In the genomic region with DNA sequence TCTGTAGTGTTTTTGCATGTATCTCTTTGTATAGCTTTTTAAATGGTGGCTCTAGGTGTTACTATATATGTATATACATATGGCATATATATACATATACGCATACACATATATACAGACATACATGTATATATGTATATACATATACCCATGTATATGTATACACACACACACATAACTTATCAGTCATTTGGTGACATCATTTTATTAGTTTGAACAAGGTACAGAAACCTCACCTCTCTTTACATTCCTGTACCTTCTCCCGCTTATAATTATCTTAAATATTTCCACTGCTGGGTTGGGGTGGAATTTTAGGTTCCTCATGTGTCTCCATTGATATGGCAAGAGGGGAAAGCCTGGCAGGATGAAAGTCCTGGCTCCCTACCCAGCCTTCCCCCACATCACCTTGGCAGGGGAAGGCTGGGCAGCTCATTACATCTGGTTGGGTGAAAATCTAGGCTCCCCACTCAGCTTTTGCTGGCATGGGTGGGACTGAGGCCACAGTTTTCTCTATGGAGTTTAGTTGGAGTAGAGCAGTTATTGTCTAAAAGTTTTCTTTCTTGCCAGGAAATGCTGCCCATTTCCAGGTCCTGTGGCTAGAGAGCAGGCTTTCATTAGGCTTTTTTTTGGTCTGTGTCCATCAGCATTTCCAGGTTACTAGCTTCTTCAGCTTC, we compare ENCODE assay signal across 22 cellular contexts. TPM values are rescaled to one million over a fixed set of nuclear protein-coding genes. Genes with fewer than 3 reads are reported as not detected.
A peak's percentile ranks its signal among the peaks of the same experiment; 100 is the strongest.
DNase-seq lines count a peak whose midpoint lies in the region; ATAC-seq and FAIRE-seq lines count a peak whose summit lies in the region.
"Had no signal": no experiment of that assay in that cellular context is flagged by ENCODE, and none has a peak within 500 bp of the region (broad histone marks: within the 10 kb centered on the region; RNA-seq: fewer than 3 reads in every experiment).

No MANE protein-coding gene starts in this region.

- WGBS in small intestine, 3 donors = 60 to 88% (median 78%) methylated on average over 2 of the region's 2 CpGs

- no peak overlapping the region for H3K27ac ChIP-seq in small intestine (ENCODE audit: low read depth in 1 of 2, low read length in 1 of 2)
- H3K27ac ChIP-seq: C4-2B had no signal

- no peaks in the 10 kb centered on the region for H3K9me3 ChIP-seq in small intestine (ENCODE audit: control insufficient read depth, low read depth)

- peak in 1 of 2 donors; percentile 4 for ATAC-seq in activated T-cell treated with anti-CD3 and anti-CD28 coated beads, Interleukin-2, amount 50 U/mL, for 72 hours (replicated peaks in 1 of 2)
- no peak for ATAC-seq in activated T-cell treated with anti-CD3 and anti-CD28 coated beads, Interleukin-2, amount 50 U/mL, for 4 hours
- ATAC-seq in GM18868 (IDR thresholded peaks at IDR 0.05; ENCODE audit: unreplicated experiment) = no peak
- ATAC-seq: GM23338, Right ventricle myocardium inferior had no signal

- H3K4me3 ChIP-seq in small intestine (ENCODE audit: low read depth in 1 of 2, low read length in 2 of 2) = no peak overlapping the region
- H3K4me3 ChIP-seq: GM23338 had no signal

- H3K27me3 ChIP-seq in small intestine (ENCODE audit: control insufficient read depth in 2 of 2, insufficient read depth in 2 of 2, low read length in 2 of 2) = no peaks in the 10 kb centered on the region

- H3K36me3 Mint-ChIP-seq in activated T-cell treated with anti-CD3 and anti-CD28 coated beads, Interleukin-2, amount 50 U/mL, for 72 hours (ENCODE audit: insufficient read depth in 2 of 2) = peaks cover 11 to 24% of the 10 kb centered on the region in 2 donors
- peaks cover 24% of the 10 kb centered on the region for H3K36me3 Mint-ChIP-seq in activated T-cell treated with anti-CD3 and anti-CD28 coated beads, Interleukin-2, amount 50 U/mL, for 4 hours (ENCODE audit: insufficient read depth)
- H3K36me3 Mint-ChIP-seq in IgD-negative memory B cell = peaks cover 13% of the 10 kb centered on the region

- peaks cover 57% of the 10 kb centered on the region for H3K4me1 Mint-ChIP-seq in activated T-cell treated with anti-CD3 and anti-CD28 coated beads, Interleukin-2, amount 50 U/mL, for 72 hours (ENCODE audit: low read depth)
- peaks cover 32% of the 10 kb centered on the region for H3K4me1 Mint-ChIP-seq in activated T-cell treated with anti-CD3 and anti-CD28 coated beads, Interleukin-2, amount 50 U/mL, for 4 hours (ENCODE audit: low read depth)
- peaks cover 22 to 40% (median 32%) of the 10 kb centered on the region in 3 donors for H3K4me1 Mint-ChIP-seq in IgD-negative memory B cell

- H3K27me3 Mint-ChIP-seq in activated T-cell treated with anti-CD3 and anti-CD28 coated beads, Interleukin-2, amount 50 U/mL, for 72 hours (ENCODE audit: low read depth) = no peaks in the 10 kb centered on the region
- H3K27me3 Mint-ChIP-seq in activated T-cell treated with anti-CD3 and anti-CD28 coated beads, Interleukin-2, amount 50 U/mL, for 4 hours (ENCODE audit: low read depth) = no peaks in the 10 kb centered on the region
- H3K27me3 Mint-ChIP-seq in IgD-negative memory B cell = no peaks in the 10 kb centered on the region

- H3K27ac Mint-ChIP-seq in activated T-cell treated with anti-CD3 and anti-CD28 coated beads, Interleukin-2, amount 50 U/mL, for 72 hours = peak overlapping the region; percentile 66
- H3K27ac Mint-ChIP-seq in IgD-negative memory B cell = peak overlapping the region in 2 of 3 donors; percentile 4 to 9
- H3K27ac Mint-ChIP-seq: GM23338 had no signal

- peaks cover 4 to 5% of the 10 kb centered on the region in 2 donors for H3K9me3 Mint-ChIP-seq in activated T-cell treated with anti-CD3 and anti-CD28 coated beads, Interleukin-2, amount 50 U/mL, for 72 hours
- peaks cover 15% of the 10 kb centered on the region for H3K9me3 Mint-ChIP-seq in activated T-cell treated with anti-CD3 and anti-CD28 coated beads, Interleukin-2, amount 50 U/mL, for 4 hours
- peaks cover 0 to 9% (median 7%) of the 10 kb centered on the region in 3 donors for H3K9me3 Mint-ChIP-seq in IgD-negative memory B cell

- peak overlapping the region in 1 of 2 donors; percentile 51 for H3K4me3 Mint-ChIP-seq in activated T-cell treated with anti-CD3 and anti-CD28 coated beads, Interleukin-2, amount 50 U/mL, for 72 hours
- no peak overlapping the region for H3K4me3 Mint-ChIP-seq in activated T-cell treated with anti-CD3 and anti-CD28 coated beads, Interleukin-2, amount 50 U/mL, for 4 hours
- H3K4me3 Mint-ChIP-seq in IgD-negative memory B cell = no peak overlapping the region
- H3K4me3 Mint-ChIP-seq: GM23338 had no signal

- H3K36me3 ChIP-seq in small intestine (ENCODE audit: control insufficient read depth in 2 of 2, insufficient read depth in 2 of 2, low read length in 2 of 2) = no peaks in the 10 kb centered on the region

- H3K4me1 ChIP-seq in small intestine (ENCODE audit: control insufficient read depth in 2 of 2, insufficient read depth in 1 of 2, low read depth in 1 of 2, low read length in 1 of 2) = peaks cover 3% of the 10 kb centered on the region in 2 donors

- no peak for DNase-seq in activated T-cell treated with anti-CD3 and anti-CD28 coated beads, Interleukin-2, amount 50 U/mL, for 72 hours
- DNase-seq in activated T-cell treated with anti-CD3 and anti-CD28 coated beads, Interleukin-2, amount 50 U/mL, for 4 hours = no peak
- DNase-seq in globus pallidus (ENCODE audit: low spot score) (peak; percentile 54), small intestine (peak; percentile 42), NCI-H345 (lab: John Stamatoyannopoulos, UW) (no peak), NCI-H187 treated with DMSO at 0.1 percent for 48 hours (lab: John Stamatoyannopoulos, UW) (no peak)
- DNase-seq: HCEC 1CT; NCI-H1092 treated with DMSO at 0.1 percent for 48 hours; NCI-H146; NCI-H2081; NCI-H748 treated with DMSO at 0.1 percent for 48 hours; NK-92 treated with Interleukin-12 subunit alpha and Interleukin-12 subunit beta, amount 100 ng/mL, for 24 hours had no signal

- FAIRE-seq in small intestine (lab: Jason Lieb, UNC) = no peak
- FAIRE-seq: D721Med, GM12891, RCC 7860 had no signal

RNA-seq across cellular contexts. Expression of a gene that starts 7.6 kb away (rescaled TPM):
- 100 to 1,000 TPM; 101 to 115 TPM for total RNA-seq in activated T-cell treated with anti-CD3 and anti-CD28 coated beads, Interleukin-2, amount 50 U/mL, for 72 hours
- total RNA-seq in activated T-cell treated with anti-CD3 and anti-CD28 coated beads, Interleukin-2, amount 50 U/mL, for 4 hours = 100 to 1,000 TPM in 2 of 3 donors, 10 to 100 TPM in 1; 97.3 to 140 (median 101) TPM
- 129 TPM for polyA plus RNA-seq in IgD-negative memory B cell
- 100 to 1,000 TPM in 2 of 3 donors, 10 to 100 TPM in 1; 71.8 to 313 (median 186) TPM for polyA plus RNA-seq in small intestine

RNA-seq across cellular contexts. Expression of a gene that starts 19.7 kb away (rescaled TPM):
- under 1 TPM; 0.02 to 0.41 TPM for total RNA-seq in activated T-cell treated with anti-CD3 and anti-CD28 coated beads, Interleukin-2, amount 50 U/mL, for 72 hours
- under 1 TPM; 0.11 to 0.22 (median 0.13) TPM for total RNA-seq in activated T-cell treated with anti-CD3 and anti-CD28 coated beads, Interleukin-2, amount 50 U/mL, for 4 hours
- 0.94 TPM for polyA plus RNA-seq in IgD-negative memory B cell
- under 1 TPM in 2 of 3 donors, not detected in 1; under 0.01 to 0.01 TPM for polyA plus RNA-seq in small intestine
- total RNA-seq: GM23338, LHCN-M2, NCI-H460, Right ventricle myocardium inferior had no signal

RNA-seq across cellular contexts. Expression of a gene that starts 55.6 kb away (rescaled TPM):
- 10 to 100 TPM; 19.8 to 24.9 TPM for total RNA-seq in activated T-cell treated with anti-CD3 and anti-CD28 coated beads, Interleukin-2, amount 50 U/mL, for 72 hours
- total RNA-seq in activated T-cell treated with anti-CD3 and anti-CD28 coated beads, Interleukin-2, amount 50 U/mL, for 4 hours = 10 to 100 TPM; 13.1 to 22.9 (median 15.5) TPM
- polyA plus RNA-seq in IgD-negative memory B cell = 15.2 TPM
- polyA plus RNA-seq in small intestine = 1 to 10 TPM; 5.1 to 7.5 (median 5.8) TPM

Comparison
In these comparisons a context has a peak if more than half of its experiments do, and no peak if none do; other contexts are left out.
1. DNase-seq: peak in globus pallidus (single experiment) and small intestine (single experiment); none in activated T-cell treated with anti-CD3 and anti-CD28 coated beads, Interleukin-2, amount 50 U/mL, for 72 hours (0 of 2), activated T-cell treated with anti-CD3 and anti-CD28 coated beads, Interleukin-2, amount 50 U/mL, for 4 hours (single experiment), NCI-H345 (single experiment) and NCI-H187 treated with DMSO at 0.1 percent for 48 hours (single experiment).